Comparison of ENCODE assay signal across 1 cellular context in the genomic region with DNA sequence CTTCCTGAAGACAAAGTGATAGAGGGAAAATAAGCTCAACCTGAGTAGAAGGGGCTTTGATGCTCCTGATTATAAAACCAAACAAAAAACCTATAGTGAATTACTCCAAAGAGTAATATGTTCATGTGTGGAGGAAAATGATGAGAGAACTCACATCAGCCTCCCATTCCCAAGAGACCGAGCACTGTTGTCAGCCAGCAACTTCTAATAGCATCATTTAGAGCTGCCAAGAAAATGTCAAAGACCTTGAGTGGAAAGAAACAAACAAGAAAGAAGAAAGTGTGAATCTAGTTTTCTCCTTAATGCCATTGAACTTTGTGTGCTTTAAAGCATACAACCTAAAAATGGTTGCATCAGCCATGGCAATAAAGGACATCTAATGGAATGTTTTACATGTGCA.
TF ChIP-seq lines count a peak whose summit lies in the region.

No MANE protein-coding gene starts in this region.

TF ChIP-seq in GM23338, 12 proteins besides CTCF, POLR2A, EP300 and RAD21 (continued from another document):
- TF ChIP-seq, protein P1, sequence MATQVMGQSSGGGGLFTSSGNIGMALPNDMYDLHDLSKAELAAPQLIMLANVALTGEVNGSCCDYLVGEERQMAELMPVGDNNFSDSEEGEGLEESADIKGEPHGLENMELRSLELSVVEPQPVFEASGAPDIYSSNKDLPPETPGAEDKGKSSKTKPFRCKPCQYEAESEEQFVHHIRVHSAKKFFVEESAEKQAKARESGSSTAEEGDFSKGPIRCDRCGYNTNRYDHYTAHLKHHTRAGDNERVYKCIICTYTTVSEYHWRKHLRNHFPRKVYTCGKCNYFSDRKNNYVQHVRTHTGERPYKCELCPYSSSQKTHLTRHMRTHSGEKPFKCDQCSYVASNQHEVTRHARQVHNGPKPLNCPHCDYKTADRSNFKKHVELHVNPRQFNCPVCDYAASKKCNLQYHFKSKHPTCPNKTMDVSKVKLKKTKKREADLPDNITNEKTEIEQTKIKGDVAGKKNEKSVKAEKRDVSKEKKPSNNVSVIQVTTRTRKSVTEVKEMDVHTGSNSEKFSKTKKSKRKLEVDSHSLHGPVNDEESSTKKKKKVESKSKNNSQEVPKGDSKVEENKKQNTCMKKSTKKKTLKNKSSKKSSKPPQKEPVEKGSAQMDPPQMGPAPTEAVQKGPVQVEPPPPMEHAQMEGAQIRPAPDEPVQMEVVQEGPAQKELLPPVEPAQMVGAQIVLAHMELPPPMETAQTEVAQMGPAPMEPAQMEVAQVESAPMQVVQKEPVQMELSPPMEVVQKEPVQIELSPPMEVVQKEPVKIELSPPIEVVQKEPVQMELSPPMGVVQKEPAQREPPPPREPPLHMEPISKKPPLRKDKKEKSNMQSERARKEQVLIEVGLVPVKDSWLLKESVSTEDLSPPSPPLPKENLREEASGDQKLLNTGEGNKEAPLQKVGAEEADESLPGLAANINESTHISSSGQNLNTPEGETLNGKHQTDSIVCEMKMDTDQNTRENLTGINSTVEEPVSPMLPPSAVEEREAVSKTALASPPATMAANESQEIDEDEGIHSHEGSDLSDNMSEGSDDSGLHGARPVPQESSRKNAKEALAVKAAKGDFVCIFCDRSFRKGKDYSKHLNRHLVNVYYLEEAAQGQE (IDR thresholded peaks at IDR 0.05; ENCODE audit: unreplicated experiment) = no peak
- TF ChIP-seq NANOG (IDR thresholded peaks at IDR 0.05; ENCODE audit: borderline replicate concordance) = no peak
- no peak for TF ChIP-seq CREB1 (CRISPR knock-in tag; IDR thresholded peaks at IDR 0.05; ENCODE audit: low read depth)
